Comparison of ENCODE assay signal across 1 cellular context in the genomic region with DNA sequence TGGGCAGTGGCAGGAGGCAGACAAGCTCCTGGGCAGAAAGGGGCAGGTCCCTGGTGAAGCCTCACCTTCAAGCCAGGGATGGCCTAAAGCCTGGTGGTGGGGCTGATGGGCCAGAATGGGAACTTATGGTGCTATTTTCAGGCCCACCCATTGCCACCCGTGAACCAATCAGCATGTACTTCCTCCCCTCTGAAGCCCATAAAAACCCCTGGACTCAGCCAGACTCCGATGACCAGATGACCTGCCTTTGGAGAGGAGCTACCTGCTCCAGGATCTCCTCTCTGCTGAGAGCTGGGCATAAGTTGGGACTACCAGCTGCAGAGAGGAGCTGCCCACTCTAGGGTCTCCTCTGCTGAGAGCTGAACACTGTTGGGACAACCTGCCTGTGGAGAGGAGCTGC.
TF ChIP-seq lines count a peak whose summit lies in the region.

No MANE protein-coding gene starts in this region.

TF ChIP-seq in HepG2, 621 proteins besides CTCF, POLR2A, EP300 and RAD21:
- TF ChIP-seq ARID3A (IDR thresholded peaks at IDR 0.05; ENCODE audit: low read depth, low read length) (no peak), IRF9 (CRISPR knock-in tag; IDR thresholded peaks at IDR 0.05; ENCODE audit: borderline replicate concordance) (0 out of 2 replicates have a peak, but pooled peaks have one; percentile 47), HNRNPLL (IDR thresholded peaks at IDR 0.05; ENCODE audit: low read depth, low read length, poor library complexity, severe bottlenecking) (no peak), NCOA1 (CRISPR knock-in tag; IDR thresholded peaks at IDR 0.05) (no peak), ELF1 (CRISPR knock-in tag; IDR thresholded peaks at IDR 0.05) (no peak), ZNF567 (CRISPR knock-in tag; IDR thresholded peaks at IDR 0.05; ENCODE audit: borderline replicate concordance) (no peak), NR2F6 (IDR thresholded peaks at IDR 0.05) (no peak), NR2F6 (CRISPR knock-in tag; IDR thresholded peaks at IDR 0.05) (no peak), POLR2AphosphoS5 (IDR thresholded peaks at IDR 0.05; ENCODE audit: low read depth, low read length) (0 out of 2 replicates have a peak, but pooled peaks have one; percentile 27), ZNF101 (CRISPR knock-in tag; IDR thresholded peaks at IDR 0.05; ENCODE audit: borderline replicate concordance, low read depth) (no peak)
- TF ChIP-seq, protein P1, sequence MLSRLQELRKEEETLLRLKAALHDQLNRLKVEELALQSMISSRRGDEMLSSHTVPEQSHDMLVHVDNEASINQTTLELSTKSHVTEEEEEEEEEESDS (CRISPR knock-in tag; IDR thresholded peaks at IDR 0.05; ENCODE audit: borderline replicate concordance): no peak
- TF ChIP-seq, protein P2, sequence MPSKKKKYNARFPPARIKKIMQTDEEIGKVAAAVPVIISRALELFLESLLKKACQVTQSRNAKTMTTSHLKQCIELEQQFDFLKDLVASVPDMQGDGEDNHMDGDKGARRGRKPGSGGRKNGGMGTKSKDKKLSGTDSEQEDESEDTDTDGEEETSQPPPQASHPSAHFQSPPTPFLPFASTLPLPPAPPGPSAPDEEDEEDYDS (CRISPR knock-in tag; IDR thresholded peaks at IDR 0.05): peak; percentile 89
- TF ChIP-seq, protein P3, sequence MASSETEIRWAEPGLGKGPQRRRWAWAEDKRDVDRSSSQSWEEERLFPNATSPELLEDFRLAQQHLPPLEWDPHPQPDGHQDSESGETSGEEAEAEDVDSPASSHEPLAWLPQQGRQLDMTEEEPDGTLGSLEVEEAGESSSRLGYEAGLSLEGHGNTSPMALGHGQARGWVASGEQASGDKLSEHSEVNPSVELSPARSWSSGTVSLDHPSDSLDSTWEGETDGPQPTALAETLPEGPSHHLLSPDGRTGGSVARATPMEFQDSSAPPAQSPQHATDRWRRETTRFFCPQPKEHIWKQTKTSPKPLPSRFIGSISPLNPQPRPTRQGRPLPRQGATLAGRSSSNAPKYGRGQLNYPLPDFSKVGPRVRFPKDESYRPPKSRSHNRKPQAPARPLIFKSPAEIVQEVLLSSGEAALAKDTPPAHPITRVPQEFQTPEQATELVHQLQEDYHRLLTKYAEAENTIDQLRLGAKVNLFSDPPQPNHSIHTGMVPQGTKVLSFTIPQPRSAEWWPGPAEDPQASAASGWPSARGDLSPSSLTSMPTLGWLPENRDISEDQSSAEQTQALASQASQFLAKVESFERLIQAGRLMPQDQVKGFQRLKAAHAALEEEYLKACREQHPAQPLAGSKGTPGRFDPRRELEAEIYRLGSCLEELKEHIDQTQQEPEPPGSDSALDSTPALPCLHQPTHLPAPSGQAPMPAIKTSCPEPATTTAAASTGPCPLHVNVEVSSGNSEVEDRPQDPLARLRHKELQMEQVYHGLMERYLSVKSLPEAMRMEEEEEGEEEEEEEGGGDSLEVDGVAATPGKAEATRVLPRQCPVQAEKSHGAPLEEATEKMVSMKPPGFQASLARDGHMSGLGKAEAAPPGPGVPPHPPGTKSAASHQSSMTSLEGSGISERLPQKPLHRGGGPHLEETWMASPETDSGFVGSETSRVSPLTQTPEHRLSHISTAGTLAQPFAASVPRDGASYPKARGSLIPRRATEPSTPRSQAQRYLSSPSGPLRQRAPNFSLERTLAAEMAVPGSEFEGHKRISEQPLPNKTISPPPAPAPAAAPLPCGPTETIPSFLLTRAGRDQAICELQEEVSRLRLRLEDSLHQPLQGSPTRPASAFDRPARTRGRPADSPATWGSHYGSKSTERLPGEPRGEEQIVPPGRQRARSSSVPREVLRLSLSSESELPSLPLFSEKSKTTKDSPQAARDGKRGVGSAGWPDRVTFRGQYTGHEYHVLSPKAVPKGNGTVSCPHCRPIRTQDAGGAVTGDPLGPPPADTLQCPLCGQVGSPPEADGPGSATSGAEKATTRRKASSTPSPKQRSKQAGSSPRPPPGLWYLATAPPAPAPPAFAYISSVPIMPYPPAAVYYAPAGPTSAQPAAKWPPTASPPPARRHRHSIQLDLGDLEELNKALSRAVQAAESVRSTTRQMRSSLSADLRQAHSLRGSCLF (CRISPR knock-in tag; IDR thresholded peaks at IDR 0.05; ENCODE audit: borderline replicate concordance): no peak
